Comparison of ENCODE assay signal across 15 cellular contexts in the genomic region with DNA sequence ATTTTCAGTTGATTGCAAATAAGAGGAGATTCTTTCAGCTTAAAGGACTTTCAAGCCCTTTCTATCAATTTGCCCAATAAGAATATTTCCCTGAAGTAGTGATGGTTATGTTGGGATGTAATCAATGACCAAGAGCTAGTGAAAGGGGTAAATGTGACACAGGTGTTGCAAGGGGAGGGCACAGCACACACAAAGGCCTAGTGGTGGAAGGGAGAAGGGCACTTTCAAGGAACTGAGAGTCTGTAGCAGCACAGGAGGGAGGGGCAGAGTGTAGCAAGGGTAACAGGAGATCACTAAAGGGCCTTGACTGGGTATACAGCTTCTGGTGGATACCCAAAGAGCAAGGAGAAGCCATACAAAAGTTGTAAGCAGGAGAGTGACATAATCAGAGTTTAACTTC.
DNase-seq lines count a peak whose midpoint lies in the region; ATAC-seq and TF ChIP-seq lines count a peak whose summit lies in the region.
"Had no signal": no experiment of that assay in that cellular context is flagged by ENCODE, and none has a peak within 500 bp of the region (broad histone marks: within the 10 kb centered on the region; RNA-seq: fewer than 3 reads in every experiment).

No MANE protein-coding gene starts in this region.

- H3K36me3 Mint-ChIP-seq in type B pancreatic cell = no peaks in the 10 kb centered on the region

- H3K27me3 Mint-ChIP-seq in type B pancreatic cell = peaks cover 6% of the 10 kb centered on the region

- no peak overlapping the region for H3K27ac ChIP-seq in effector memory CD4-positive, alpha-beta T cell (ENCODE audit: insufficient read depth, low read length, poor library complexity, severe bottlenecking)
- H3K27ac ChIP-seq: 22Rv1, ovary had no signal

- no peaks in the 10 kb centered on the region for H3K4me1 Mint-ChIP-seq in type B pancreatic cell (ENCODE audit: unreplicated experiment)

- H3K4me3 ChIP-seq in effector memory CD4-positive, alpha-beta T cell (ENCODE audit: insufficient read depth, low read depth, low read length, poor library complexity, severe bottlenecking) = no peak overlapping the region
- H3K4me3 ChIP-seq: ovary had no signal

- H3K4me1 ChIP-seq in effector memory CD4-positive, alpha-beta T cell (ENCODE audit: control insufficient read depth, insufficient read depth, low read length, poor library complexity, severe bottlenecking) = no peaks in the 10 kb centered on the region

- no peaks in the 10 kb centered on the region for H3K9me3 Mint-ChIP-seq in type B pancreatic cell

- no peaks in the 10 kb centered on the region for H3K9me3 ChIP-seq in effector memory CD4-positive, alpha-beta T cell (ENCODE audit: control insufficient read depth, low read length)
- H3K9me3 ChIP-seq: ovary had no signal

- peak; percentile 45 for TF ChIP-seq CTCF in type B pancreatic cell (conservative IDR thresholded peaks at IDR 0.05)

- no peaks in the 10 kb centered on the region for H3K27me3 ChIP-seq in effector memory CD4-positive, alpha-beta T cell (replicated peaks; ENCODE audit: control insufficient read depth, insufficient read depth, low read length, poor library complexity, severe bottlenecking)
- H3K27me3 ChIP-seq: ovary had no signal

- H3K4me3 Mint-ChIP-seq in type B pancreatic cell = no peak overlapping the region
- H3K4me3 Mint-ChIP-seq: activated T-helper 1 cell treated with anti-CD3 and anti-CD28 coated beads, Interleukin-12 subunit alpha, Interleukin-12 subunit beta, Interleukin-2, Interleukin-4 antibody, amounts not matched to agents 30 ng/mL and 10 ng/mL and 1 ng/mL, durations not matched to agents 14 hours and 24 hours and 36 hours had no signal

- ATAC-seq in HG02623 (IDR thresholded peaks at IDR 0.05; ENCODE audit: unreplicated experiment) = peak; percentile 78

- DNase-seq in DMS53 (lab: John Stamatoyannopoulos, UW) (peak; percentile 2), DMS53 treated with DMSO at 0.1 percent for 48 hours (lab: John Stamatoyannopoulos, UW; ENCODE audit: unreplicated experiment) (no peak), HuH-7 (ENCODE audit: low spot score) (peak; percentile 2), type B pancreatic cell (ENCODE audit: extremely low spot score, unreplicated experiment) (no peak), AG20443 (ENCODE audit: low spot score) (no peak)
- DNase-seq in effector memory CD4-positive, alpha-beta T cell = no peak
- DNase-seq in central memory CD4-positive, alpha-beta T cell = no peak
- DNase-seq: DMS79 treated with DMSO at 0.1 percent for 48 hours; foreskin melanocyte; NCI-H2029; ovary; stimulated activated CD4-positive, alpha-beta T cell treated with anti-CD3 and anti-CD28 coated beads, Interleukin-2, amount 100 ng/mL, for 24 hours had no signal

- H3K27ac Mint-ChIP-seq in type B pancreatic cell = no peak overlapping the region
- H3K27ac Mint-ChIP-seq: activated T-helper 1 cell treated with anti-CD3 and anti-CD28 coated beads, Interleukin-12 subunit alpha, Interleukin-12 subunit beta, Interleukin-2, Interleukin-4 antibody, amounts not matched to agents 30 ng/mL and 10 ng/mL and 1 ng/mL, durations not matched to agents 14 hours and 24 hours and 36 hours had no signal

- no peaks in the 10 kb centered on the region for H3K36me3 ChIP-seq in effector memory CD4-positive, alpha-beta T cell (ENCODE audit: control insufficient read depth, insufficient read depth, low read length)
- H3K36me3 ChIP-seq: ovary had no signal

Comparison
In these comparisons a context has a peak if more than half of its experiments do, and no peak if none do; other contexts are left out.
1. DNase-seq: peak in DMS53 (single experiment) and HuH-7 (single experiment); none in DMS53 treated with DMSO at 0.1 percent for 48 hours (single experiment), type B pancreatic cell (single experiment), effector memory CD4-positive, alpha-beta T cell (0 of 3), central memory CD4-positive, alpha-beta T cell (single experiment) and AG20443 (single experiment).